Comparison of ENCODE assay signal across 8 cellular contexts in genomic region chr1:235367000-235367908, GRCh38. TPM values are rescaled to one million over a fixed set of nuclear protein-coding genes. Genes with fewer than 3 reads are reported as not detected.
DNase-seq lines count a peak whose midpoint lies in the region; ATAC-seq and TF ChIP-seq lines count a peak whose summit lies in the region.

A gene with protein sequence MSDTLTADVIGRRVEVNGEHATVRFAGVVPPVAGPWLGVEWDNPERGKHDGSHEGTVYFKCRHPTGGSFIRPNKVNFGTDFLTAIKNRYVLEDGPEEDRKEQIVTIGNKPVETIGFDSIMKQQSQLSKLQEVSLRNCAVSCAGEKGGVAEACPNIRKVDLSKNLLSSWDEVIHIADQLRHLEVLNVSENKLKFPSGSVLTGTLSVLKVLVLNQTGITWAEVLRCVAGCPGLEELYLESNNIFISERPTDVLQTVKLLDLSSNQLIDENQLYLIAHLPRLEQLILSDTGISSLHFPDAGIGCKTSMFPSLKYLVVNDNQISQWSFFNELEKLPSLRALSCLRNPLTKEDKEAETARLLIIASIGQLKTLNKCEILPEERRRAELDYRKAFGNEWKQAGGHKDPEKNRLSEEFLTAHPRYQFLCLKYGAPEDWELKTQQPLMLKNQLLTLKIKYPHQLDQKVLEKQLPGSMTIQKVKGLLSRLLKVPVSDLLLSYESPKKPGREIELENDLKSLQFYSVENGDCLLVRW (plus strand): TSS chr1:235367427. CDS start chr1:235380050, 12,623 bp downstream.

- H3K9me3 Mint-ChIP-seq in naive thymus-derived CD8-positive, alpha-beta T cell, result no peaks in the 10 kb centered on the region

- H3K4me3 Mint-ChIP-seq in naive thymus-derived CD8-positive, alpha-beta T cell, result peak within 1 kb of the TSS; percentile 95 to 99 (median 98)

- ATAC-seq in naive thymus-derived CD8-positive, alpha-beta T cell, result peak; percentile 95 to 98

- TF ChIP-seq CTCF in LNCaP clone FGC (IDR thresholded peaks at IDR 0.05; ENCODE audit: control insufficient read depth, extremely low read depth, insufficient read depth) (no peak), fibroblast of mammary gland (conservative IDR thresholded peaks at IDR 0.05; ENCODE audit: control insufficient read depth, insufficient read depth, low read depth, low read length) (peak; percentile 11)

- peaks cover 16 to 40% (median 34%) of the 10 kb centered on the region in 4 donors for H3K4me1 Mint-ChIP-seq in naive thymus-derived CD8-positive, alpha-beta T cell

- H3K27me3 Mint-ChIP-seq in naive thymus-derived CD8-positive, alpha-beta T cell, result no peaks in the 10 kb centered on the region

- peaks cover 0 to 5% (median 0%) of the 10 kb centered on the region in 3 donors for H3K36me3 Mint-ChIP-seq in naive thymus-derived CD8-positive, alpha-beta T cell

- H3K4me3 ChIP-seq in LNCaP clone FGC (ENCODE audit: low read depth, low read length) (peak within 1 kb of the TSS; percentile 73), fibroblast of mammary gland (ENCODE audit: control insufficient read depth, low read depth, low read length) (peak within 1 kb of the TSS; percentile 94)

- DNase-seq in EH (ENCODE audit: low read depth) (peak; percentile 98), GOT3 (lab: John Stamatoyannopoulos, UW) (peak; percentile 90), LNCaP clone FGC (ENCODE audit: low read depth) (peak; percentile 98), fibroblast of mammary gland (ENCODE audit: low read depth) (peak; percentile 97)
- peak; percentile 77 for DNase-seq in activated T-helper 9 cell treated with anti-CD3 and anti-CD28 coated beads, Interleukin-2, amount 50 U/mL, for 16 hours (ENCODE audit: low read depth)
- DNase-seq in naive thymus-derived CD8-positive, alpha-beta T cell, result peak; percentile 63 to 85 (median 69)
- peak; percentile 35 to 77 (median 62) for DNase-seq in stimulated activated naive CD4-positive, alpha-beta T cell (lab: John Stamatoyannopoulos, UW)

- POLR2A ChIA-PET in naive thymus-derived CD8-positive, alpha-beta T cell (lab: Charles Lee), result interaction anchor here (0.6 to 0.8 kb wide), 3 partner anchors 9 to 91 kb away, joined by 3 to 6 read pairs (median 3); no protein-coding TSS in a partner anchor

- TF ChIP-seq POLR2A in Raji (IDR thresholded peaks at IDR 0.05; ENCODE audit: insufficient read depth, low read depth, low read length), result peak; percentile 97

- peak within 1 kb of the TSS; percentile 88 to 98 (median 96) for H3K27ac Mint-ChIP-seq in naive thymus-derived CD8-positive, alpha-beta T cell

RNA-seq across cellular contexts. Expression of the gene that starts here (rescaled TPM):
- 10 to 100 TPM; 21.9 to 29.5 TPM for total RNA-seq in naive thymus-derived CD8-positive, alpha-beta T cell
- polyA plus RNA-seq in naive thymus-derived CD8-positive, alpha-beta T cell, result 10 to 100 TPM; 11.9 to 14.6 (median 12.6) TPM

Comparison
In these comparisons a context has a peak if more than half of its experiments do, and no peak if none do; other contexts are left out.
1. Peak in every context shown above with its lines: DNase-seq, ATAC-seq and H3K4me3 ChIP-seq.